ENCODE assay signal across 18 cellular contexts in the genomic region with DNA sequence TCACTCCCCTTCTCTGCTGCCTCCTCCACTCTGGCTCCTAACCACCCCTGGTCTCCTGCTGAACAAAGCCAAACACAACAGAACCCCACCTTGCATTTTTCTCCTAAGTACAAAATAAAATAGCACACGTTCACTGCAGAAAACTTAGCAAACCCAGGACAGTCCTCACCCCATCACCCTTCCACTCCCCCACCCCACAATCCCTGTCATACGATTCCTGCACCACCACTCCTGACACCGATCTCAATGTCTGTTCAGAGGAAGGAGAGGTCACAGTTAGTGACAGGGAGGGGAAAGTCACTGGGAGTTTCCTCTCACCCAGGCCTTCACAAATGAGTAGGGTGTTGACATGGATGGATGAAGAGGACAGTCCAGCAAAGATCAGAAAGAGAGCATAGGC. TPM values are rescaled to one million over a fixed set of nuclear protein-coding genes. Genes with fewer than 3 reads are reported as not detected.
DNase-seq lines count a peak whose midpoint lies in the region; ATAC-seq, FAIRE-seq and TF ChIP-seq lines count a peak whose summit lies in the region.
"Had no signal": no experiment of that assay in that cellular context is flagged by ENCODE, and none has a peak within 500 bp of the region (broad histone marks: within the 10 kb centered on the region; RNA-seq: fewer than 3 reads in every experiment).

No MANE protein-coding gene starts in this region.

- H3K4me1 ChIP-seq in A549 (peaks cover 15% of the 10 kb centered on the region), vagina (peaks cover 23% of the 10 kb centered on the region)
- H3K4me1 ChIP-seq in CD8-positive, alpha-beta T cell (ENCODE audit: insufficient read depth, low read length) = peaks cover 11% of the 10 kb centered on the region
- H3K4me1 ChIP-seq in naive thymus-derived CD4-positive, alpha-beta T cell (ENCODE audit: control insufficient read depth in 2 of 2, insufficient read depth in 2 of 2, low read length in 2 of 2) = peaks cover 5 to 15% of the 10 kb centered on the region in 2 donors

- CTCF ChIA-PET in A549 (lab: Yijun Ruan, JAX) = interaction anchor here (1.4 to 1.7 kb wide), 2 partner anchors 31 to 62 kb away, joined by 3 to 4 read pairs; no protein-coding TSS in a partner anchor
- CTCF ChIA-PET in CD8-positive, alpha-beta T cell (lab: Charles Lee) = no interaction called here
- CTCF ChIA-PET in naive thymus-derived CD4-positive, alpha-beta T cell (lab: Charles Lee) = no interaction called here
- CTCF ChIA-PET in Calu3 (lab: Charles Lee) = no interaction called here

- WGBS in A549 (ENCODE audit: missing lambda C conversion rate) = 84% methylated on average over 3 of the region's 3 CpGs

- no peaks in the 10 kb centered on the region for H3K9me3 ChIP-seq in A549
- H3K9me3 ChIP-seq in CD8-positive, alpha-beta T cell (ENCODE audit: low read length) = no peaks in the 10 kb centered on the region
- H3K9me3 ChIP-seq in naive thymus-derived CD4-positive, alpha-beta T cell (ENCODE audit: control insufficient read depth in 2 of 3, low read length in 3 of 3) = no peaks in the 10 kb centered on the region
- H3K9me3 ChIP-seq in vagina = no peaks in the 10 kb centered on the region

- no peak overlapping the region for H3K4me2 ChIP-seq in A549
- H3K4me2 ChIP-seq: hepatocyte had no signal

- H3K27me3 Mint-ChIP-seq in CD8-positive, alpha-beta T cell (ENCODE audit: low read depth) = no peaks in the 10 kb centered on the region
- H3K27me3 Mint-ChIP-seq in activated T-helper 17 cell treated with anti-CD3 and anti-CD28 coated beads, Interleukin-2, amount 50 U/mL, for 72 hours = no peaks in the 10 kb centered on the region
- no peaks in the 10 kb centered on the region for H3K27me3 Mint-ChIP-seq in naive thymus-derived CD4-positive, alpha-beta T cell
- H3K27me3 Mint-ChIP-seq in Calu3 (ENCODE audit: unreplicated experiment) = no peaks in the 10 kb centered on the region

- H3K36me3 Mint-ChIP-seq in CD8-positive, alpha-beta T cell = peaks cover 40% of the 10 kb centered on the region
- peaks cover 54% of the 10 kb centered on the region for H3K36me3 Mint-ChIP-seq in activated T-helper 17 cell treated with anti-CD3 and anti-CD28 coated beads, Interleukin-2, amount 50 U/mL, for 72 hours (ENCODE audit: low read depth)
- H3K36me3 Mint-ChIP-seq in naive thymus-derived CD4-positive, alpha-beta T cell = peaks cover 0 to 25% (median 12%) of the 10 kb centered on the region in 5 donors
- H3K36me3 Mint-ChIP-seq in Calu3 (ENCODE audit: insufficient read depth, unreplicated experiment) = peaks cover 33% of the 10 kb centered on the region

- no TSS peak for BruUV-seq in Calu3 (replicated peaks; lab: Mats Ljungman, UMichigan)

- no peak overlapping the region for H3K27ac ChIP-seq in A549
- H3K27ac ChIP-seq in CD8-positive, alpha-beta T cell (ENCODE audit: low read depth, low read length) = no peak overlapping the region
- H3K27ac ChIP-seq in naive thymus-derived CD4-positive, alpha-beta T cell (ENCODE audit: low read depth, low read length) = no peak overlapping the region
- H3K27ac ChIP-seq in vagina = no peak overlapping the region
- H3K27ac ChIP-seq: cardiac muscle cell, foreskin keratinocyte, hepatocyte had no signal

- H3K27ac Mint-ChIP-seq in CD8-positive, alpha-beta T cell = peak overlapping the region; percentile 70
- peak overlapping the region; percentile 65 for H3K27ac Mint-ChIP-seq in activated T-helper 17 cell treated with anti-CD3 and anti-CD28 coated beads, Interleukin-2, amount 50 U/mL, for 72 hours
- H3K27ac Mint-ChIP-seq in naive thymus-derived CD4-positive, alpha-beta T cell = peak overlapping the region in 7 of 9 donors; percentile 3 to 82 (median 22)
- no peak overlapping the region for H3K27ac Mint-ChIP-seq in Calu3 (ENCODE audit: unreplicated experiment)
- H3K27ac Mint-ChIP-seq: activated T-cell treated with anti-CD3 and anti-CD28 coated beads, Interleukin-2, amount 50 U/mL, for 72 hours had no signal

- no peaks in the 10 kb centered on the region for H3K9me3 Mint-ChIP-seq in CD8-positive, alpha-beta T cell
- no peaks in the 10 kb centered on the region for H3K9me3 Mint-ChIP-seq in activated T-helper 17 cell treated with anti-CD3 and anti-CD28 coated beads, Interleukin-2, amount 50 U/mL, for 72 hours
- H3K9me3 Mint-ChIP-seq in naive thymus-derived CD4-positive, alpha-beta T cell = peaks cover 0 to 2% (median 0%) of the 10 kb centered on the region in 11 donors
- H3K9me3 Mint-ChIP-seq in Calu3 (ENCODE audit: low read depth, unreplicated experiment) = no peaks in the 10 kb centered on the region
- H3K9me3 Mint-ChIP-seq: activated T-cell treated with anti-CD3 and anti-CD28 coated beads, Interleukin-2, amount 50 U/mL, for 72 hours had no signal

- TF ChIP-seq POLR2A in A549 (IDR thresholded peaks at IDR 0.05; ENCODE audit: low read length) (0 out of 2 replicates have a peak, but pooled peaks have one; percentile 11), vagina (IDR thresholded peaks at IDR 0.05) (no peak)

- POLR2A ChIA-PET in A549 (lab: Yijun Ruan, JAX) = no interaction called here
- POLR2A ChIA-PET in CD8-positive, alpha-beta T cell (lab: Charles Lee) = no interaction called here
- POLR2A ChIA-PET in naive thymus-derived CD4-positive, alpha-beta T cell (lab: Charles Lee) = no interaction called here

- H3K4me3 ChIP-seq in A549 (no peak overlapping the region), vagina (no peak overlapping the region)
- H3K4me3 ChIP-seq in CD8-positive, alpha-beta T cell (ENCODE audit: low read depth, low read length) = no peak overlapping the region
- no peak overlapping the region for H3K4me3 ChIP-seq in naive thymus-derived CD4-positive, alpha-beta T cell (ENCODE audit: low read length)
- H3K4me3 ChIP-seq: cardiac muscle cell, hepatocyte, lung had no signal

- peaks cover 38% of the 10 kb centered on the region for H3K4me1 Mint-ChIP-seq in CD8-positive, alpha-beta T cell (ENCODE audit: low read depth)
- H3K4me1 Mint-ChIP-seq in activated T-helper 17 cell treated with anti-CD3 and anti-CD28 coated beads, Interleukin-2, amount 50 U/mL, for 72 hours = peaks cover 37% of the 10 kb centered on the region
- H3K4me1 Mint-ChIP-seq in naive thymus-derived CD4-positive, alpha-beta T cell = peaks cover 35 to 55% (median 47%) of the 10 kb centered on the region in 7 donors
- H3K4me1 Mint-ChIP-seq in Calu3 (ENCODE audit: low read depth, unreplicated experiment) = peaks cover 33% of the 10 kb centered on the region

- no peak for TF ChIP-seq EP300 in A549 (IDR thresholded peaks at IDR 0.05)

- TF ChIP-seq RAD21 in A549 (conservative IDR thresholded peaks at IDR 0.05 in 1 of 2, IDR thresholded peaks at IDR 0.05 in 1 of 2) = no peak

- no peak overlapping the region for H3K4me3 Mint-ChIP-seq in CD8-positive, alpha-beta T cell
- H3K4me3 Mint-ChIP-seq in activated T-helper 17 cell treated with anti-CD3 and anti-CD28 coated beads, Interleukin-2, amount 50 U/mL, for 72 hours = no peak overlapping the region
- H3K4me3 Mint-ChIP-seq in naive thymus-derived CD4-positive, alpha-beta T cell = peak overlapping the region in 3 of 10 donors; percentile 2 to 30 (median 5)
- no peak overlapping the region for H3K4me3 Mint-ChIP-seq in Calu3 (ENCODE audit: low read depth, unreplicated experiment)
- H3K4me3 Mint-ChIP-seq: activated T-cell treated with anti-CD3 and anti-CD28 coated beads, Interleukin-2, amount 50 U/mL, for 72 hours had no signal

- ATAC-seq in A549 = no peak
- ATAC-seq in CD8-positive, alpha-beta T cell = no peak
- no peak for ATAC-seq in activated T-helper 17 cell treated with anti-CD3 and anti-CD28 coated beads, Interleukin-2, amount 50 U/mL, for 72 hours (replicated peaks)
- no peak for ATAC-seq in naive thymus-derived CD4-positive, alpha-beta T cell
- ATAC-seq: activated T-cell treated with anti-CD3 and anti-CD28 coated beads, Interleukin-2, amount 50 U/mL, for 72 hours; foreskin keratinocyte had no signal

- TF ChIP-seq CTCF in A549 (IDR thresholded peaks at IDR 0.05) (no peak), Calu3 (IDR thresholded peaks at IDR 0.05; ENCODE audit: unreplicated experiment) (no peak), vagina (IDR thresholded peaks at IDR 0.05) (no peak)
- no peak for TF ChIP-seq CTCF in CD8-positive, alpha-beta T cell (IDR thresholded peaks at IDR 0.05)

- intact Hi-C loops in CD8-positive, alpha-beta T cell (cut with DNase I, micrococcal nuclease) = no loop called here
- intact Hi-C loops in naive thymus-derived CD4-positive, alpha-beta T cell (cut with micrococcal nuclease) = no loop called here
- intact Hi-C loops in Calu3 (cut with micrococcal nuclease; ENCODE audit: unreplicated experiment) = no loop called here
- intact Hi-C loops in vagina (cut with DNase I) = no loop called here

- FAIRE-seq in A549 (lab: Jason Lieb, UNC) = no peak
- FAIRE-seq: HTR-8/SVneo had no signal

- DNase-seq in A549 (ENCODE audit: low read depth in 1 of 2, low spot score in 1 of 2) (no peak), Calu3 (no peak), vagina (ENCODE audit: extremely low spot score in 2 of 2) (no peak), COLO668 (lab: John Stamatoyannopoulos, UW; ENCODE audit: unreplicated experiment) (no peak)
- no peak for DNase-seq in CD8-positive, alpha-beta T cell
- no peak for DNase-seq in naive thymus-derived CD4-positive, alpha-beta T cell
- DNase-seq: activated T-cell treated with anti-CD3 and anti-CD28 coated beads, Interleukin-2, amount 50 U/mL, for 72 hours; foreskin keratinocyte; islet precursor cell; NCI-H1105 treated with DMSO at 0.1 percent for 48 hours; NCI-H524; posterior cingulate gyrus; stimulated activated CD4-positive, alpha-beta T cell treated with anti-CD3 and anti-CD28 coated beads, Interleukin-2, amount 100 ng/mL, for 48 hours had no signal

- no peaks in the 10 kb centered on the region for H3K27me3 ChIP-seq in CD8-positive, alpha-beta T cell (ENCODE audit: insufficient read depth, low read length)
- H3K27me3 ChIP-seq in naive thymus-derived CD4-positive, alpha-beta T cell (ENCODE audit: control insufficient read depth in 2 of 2, insufficient read depth in 2 of 2, low read length in 2 of 2) = no peaks in the 10 kb centered on the region
- no peaks in the 10 kb centered on the region for H3K27me3 ChIP-seq in vagina
- H3K27me3 ChIP-seq: cardiac muscle cell, foreskin keratinocyte, hepatocyte had no signal

- peaks cover 2% of the 10 kb centered on the region for H3K36me3 ChIP-seq in CD8-positive, alpha-beta T cell (ENCODE audit: insufficient read depth, low read length)
- peaks cover 0 to 27% (median 11%) of the 10 kb centered on the region in 3 experiments for H3K36me3 ChIP-seq in naive thymus-derived CD4-positive, alpha-beta T cell (ENCODE audit: control insufficient read depth in 2 of 3, insufficient read depth in 3 of 3, low read length in 3 of 3)
- H3K36me3 ChIP-seq in vagina = peaks cover 0 to 29% of the 10 kb centered on the region in 2 donors

RNA-seq across cellular contexts. Expression of a gene that starts 4.2 kb away (rescaled TPM):
- polyA plus RNA-seq in A549 (2011; rRNA removed) = 17.9 and 25.0 TPM in 2 replicates
- 11.5 and 12.1 TPM in 2 replicates for polyA plus RNA-seq in A549 (2012; cell fraction: cytosol; rRNA removed)
- polyA plus RNA-seq in A549 (2012; cell fraction: nucleus; rRNA removed) = 37.0 and 45.7 TPM in 2 replicates
- 9.5 to 11.7 TPM (median 11.1 TPM) in 3 replicates for polyA plus RNA-seq in A549 (2017; fragmentation: RNase III; extraction: RNeasy Plus Mini Kit Qiagen cat#74134 plus additional on column Dnase treatment)
- polyA minus RNA-seq in A549 (2011; rRNA and poly(A)+ RNA removed) = 20.6 and 24.0 TPM in 2 replicates
- 10 to 100 TPM; 30.1 to 33.0 TPM for total RNA-seq in CD8-positive, alpha-beta T cell
- total RNA-seq in activated T-helper 17 cell treated with anti-CD3 and anti-CD28 coated beads, Interleukin-2, amount 50 U/mL, for 72 hours = 10 to 100 TPM; 21.4 to 23.4 TPM
- 10 to 100 TPM; 15.8 to 28.1 (median 25.7) TPM for total RNA-seq in naive thymus-derived CD4-positive, alpha-beta T cell
- 10 to 100 TPM in 1 of 2 donors, 1 to 10 TPM in 1; 8.3 to 15.0 TPM for polyA plus RNA-seq in naive thymus-derived CD4-positive, alpha-beta T cell
- 18.4 and 21.9 TPM in 2 replicates for total RNA-seq in Calu3 (2022)
- 16.5 TPM for total RNA-seq in vagina

RNA-seq across cellular contexts. Expression of a gene that starts 23.8 kb away (rescaled TPM):
- 376 and 426 TPM in 2 replicates for polyA plus RNA-seq in A549 (2011; rRNA removed)
- 330 and 355 TPM in 2 replicates for polyA plus RNA-seq in A549 (2012; cell fraction: cytosol; rRNA removed)
- polyA plus RNA-seq in A549 (2012; cell fraction: nucleus; rRNA removed) = 589 and 939 TPM in 2 replicates
- 277 to 312 TPM (median 303 TPM) in 3 replicates for polyA plus RNA-seq in A549 (2017; fragmentation: RNase III; extraction: RNeasy Plus Mini Kit Qiagen cat#74134 plus additional on column Dnase treatment)
- 307 and 318 TPM in 2 replicates for polyA minus RNA-seq in A549 (2011; rRNA and poly(A)+ RNA removed)
- total RNA-seq in CD8-positive, alpha-beta T cell = 10 to 100 TPM; 24.6 to 31.3 TPM
- total RNA-seq in activated T-helper 17 cell treated with anti-CD3 and anti-CD28 coated beads, Interleukin-2, amount 50 U/mL, for 72 hours = 100 to 1,000 TPM; 133 to 158 TPM
- total RNA-seq in naive thymus-derived CD4-positive, alpha-beta T cell = 10 to 100 TPM in 3 of 5 experiments, 1 to 10 TPM in 2; 2.6 to 98.9 (median 19.4) TPM
- polyA plus RNA-seq in naive thymus-derived CD4-positive, alpha-beta T cell = under 1 TPM; 0.47 to 0.53 TPM
- 208 and 260 TPM in 2 replicates for total RNA-seq in Calu3 (2022)
- total RNA-seq in vagina = 29.7 TPM
